Comparison of ENCODE assay signal across 8 cellular contexts in genomic region chr2:168246483-168247340, GRCh38. TPM values are rescaled to one million over a fixed set of nuclear protein-coding genes. Genes with fewer than 3 reads are reported as not detected.
A peak's percentile ranks its signal among the peaks of the same experiment; 100 is the strongest.
DNase-seq lines count a peak whose midpoint lies in the region; ATAC-seq and TF ChIP-seq lines count a peak whose summit lies in the region.

No MANE protein-coding gene starts in this region.

- TF ChIP-seq CTCF in AG04449 (IDR thresholded peaks at IDR 0.05; ENCODE audit: insufficient read depth, low read length, missing control alignments) (peak; percentile 52), epithelial cell of esophagus (IDR thresholded peaks at IDR 0.05; ENCODE audit: insufficient read depth, low read depth, low read length, missing control alignments) (peak; percentile 29), mucosa of descending colon (IDR thresholded peaks at IDR 0.05) (peak; percentile 17)

- no peaks in the 10 kb centered on the region for H3K9me3 ChIP-seq in mucosa of descending colon

- H3K36me3 ChIP-seq in mucosa of descending colon (ENCODE audit: low read depth): no peaks in the 10 kb centered on the region

- intact Hi-C loops in mucosa of descending colon (cut with DNase I, micrococcal nuclease): loop anchor here in 1 of 2 donors (5.0 kb wide), 1 partner anchor 91 kb away; no protein-coding TSS in a partner anchor

- H3K4me1 ChIP-seq in mucosa of descending colon (ENCODE audit: low read depth): peaks cover 26% of the 10 kb centered on the region

- peak overlapping the region; percentile 75 for H3K4me3 ChIP-seq in AG04449 (ENCODE audit: low read depth, low read length)
- H3K4me3 ChIP-seq in epithelial cell of esophagus (ENCODE audit: low read length): peak overlapping the region; percentile 56
- H3K4me3 ChIP-seq in mucosa of descending colon: peak overlapping the region; percentile 50

- no peak for DNase-seq in AG04449 (ENCODE audit: low read depth, low spot score)
- peak; percentile 45 to 49 for DNase-seq in NOMO-1 (lab: John Stamatoyannopoulos, UW; ENCODE audit: unreplicated experiment in 2 of 2)
- DNase-seq in activated T-cell treated with anti-CD3 and anti-CD28 coated beads for 1 hour (ENCODE audit: low read depth): peak; percentile 70
- DNase-seq in epithelial cell of esophagus (ENCODE audit: low read depth): peak; percentile 72
- DNase-seq in mucosa of descending colon: peak; percentile 79 to 89 (median 87)
- peak; percentile 28 to 63 for DNase-seq in stimulated activated CD8-positive, alpha-beta memory T cell treated with anti-CD3 and anti-CD28 coated beads, Interleukin-4, amount 100 ng/mL, for 1 hour (ENCODE audit: low read depth in 2 of 2, low spot score in 1 of 2)

- peak; percentile 62 for ATAC-seq in GM18519 (IDR thresholded peaks at IDR 0.05; ENCODE audit: low FRiP score, unreplicated experiment)
- ATAC-seq in HG03064 (IDR thresholded peaks at IDR 0.05; ENCODE audit: low read depth, unreplicated experiment): peak; percentile 55
- ATAC-seq in mucosa of descending colon: peak; percentile 82

- POLR2A ChIA-PET in AG04449 (lab: Yijun Ruan, JAX): no interaction called here

- CTCF ChIA-PET in AG04449 (lab: Yijun Ruan, JAX): interaction anchor here (0.7 to 1.4 kb wide), 7 partner anchors 16 to 126 kb away, joined by 3 to 4 read pairs (median 3); no protein-coding TSS in a partner anchor

RNA-seq across cellular contexts. Expression of gene STK39, which starts 0.7 kb away (rescaled TPM):
- 10 to 100 TPM; 36.4 to 57.5 (median 52.5) TPM for total RNA-seq in mucosa of descending colon
